8 cellular contexts compared by ENCODE assay signal in genomic region chr6:106085984-106086832, GRCh38. TPM values are rescaled to one million over a fixed set of nuclear protein-coding genes. Genes with fewer than 3 reads are reported as not detected.
DNase-seq lines count a peak whose midpoint lies in the region; ATAC-seq and TF ChIP-seq lines count a peak whose summit lies in the region.

Gene PRDM1 (plus strand): TSS chr6:106086336. CDS start chr6:106086554, 218 bp downstream.

- H3K27me3 Mint-ChIP-seq in CD4-positive, alpha-beta memory T cell, result peaks cover 0 to 2% of the 10 kb centered on the region in 2 donors
- H3K27me3 Mint-ChIP-seq in endothelial cell (ENCODE audit: unreplicated experiment), result no peaks in the 10 kb centered on the region

- peak within 1 kb of the TSS; percentile 68 to 90 for H3K9ac ChIP-seq in mucosa of rectum (ENCODE audit: low read depth in 1 of 2, low read length in 2 of 2)

- H3K9me3 ChIP-seq in CD4-positive, alpha-beta memory T cell (ENCODE audit: control insufficient read depth in 1 of 2, low read length in 2 of 2), result no peaks in the 10 kb centered on the region
- no peaks in the 10 kb centered on the region for H3K9me3 ChIP-seq in mucosa of rectum (ENCODE audit: control insufficient read depth in 2 of 2, low read length in 2 of 2)

- peak within 1 kb of the TSS; percentile 89 to 97 (median 94) for H3K4me3 Mint-ChIP-seq in CD4-positive, alpha-beta memory T cell
- H3K4me3 Mint-ChIP-seq in endothelial cell (ENCODE audit: unreplicated experiment), result peak within 1 kb of the TSS; percentile 94

- peak; percentile 26 for TF ChIP-seq CTCF in endothelial cell (IDR thresholded peaks at IDR 0.05; ENCODE audit: unreplicated experiment)

- ATAC-seq in GM19397 (IDR thresholded peaks at IDR 0.05; ENCODE audit: unreplicated experiment) (peak; percentile 77), HG03558 (IDR thresholded peaks at IDR 0.05; ENCODE audit: extremely low read depth, unreplicated experiment) (peak; percentile 44)

- H3K36me3 Mint-ChIP-seq in CD4-positive, alpha-beta memory T cell, result peaks cover 8 to 28% of the 10 kb centered on the region in 2 donors
- H3K36me3 Mint-ChIP-seq in endothelial cell (ENCODE audit: low read depth, unreplicated experiment), result no peaks in the 10 kb centered on the region

- CTCF ChIA-PET in CD4-positive, alpha-beta memory T cell (lab: Charles Lee; ENCODE audit: partially characterized antibody), result interaction anchor here (0.5 to 5.7 kb wide), 14 partner anchors 9 to 656 kb away, joined by 3 to 206 read pairs (median 4); no protein-coding TSS in a partner anchor

- intact Hi-C loops in CD4-positive, alpha-beta memory T cell (cut with micrococcal nuclease), result loop anchor here (1.0 to 5.0 kb wide), 6 partner anchors 11 to 654 kb away; no protein-coding TSS in a partner anchor

- H3K27me3 ChIP-seq in CD4-positive, alpha-beta memory T cell (ENCODE audit: insufficient read depth, low read length), result no peaks in the 10 kb centered on the region
- no peaks in the 10 kb centered on the region for H3K27me3 ChIP-seq in mucosa of rectum (ENCODE audit: control insufficient read depth in 2 of 2, insufficient read depth in 2 of 2, low read length in 2 of 2)

- H3K27ac ChIP-seq in CD4-positive, alpha-beta memory T cell (ENCODE audit: low read depth, low read length), result peak within 1 kb of the TSS; percentile 57
- peak within 1 kb of the TSS; percentile 81 to 84 for H3K27ac ChIP-seq in mucosa of rectum (ENCODE audit: low read depth in 2 of 2, low read length in 2 of 2)

- H3K4me1 ChIP-seq in CD4-positive, alpha-beta memory T cell (ENCODE audit: insufficient read depth, low read length), result peaks cover 84% of the 10 kb centered on the region
- H3K4me1 ChIP-seq in mucosa of rectum (ENCODE audit: control insufficient read depth in 2 of 2, insufficient read depth in 2 of 2, low read length in 2 of 2), result peaks cover 7 to 12% of the 10 kb centered on the region in 2 donors

- H3K4me3 ChIP-seq in CD4-positive, alpha-beta memory T cell (ENCODE audit: low read length in 2 of 2), result peak within 1 kb of the TSS; percentile 58 to 61
- H3K4me3 ChIP-seq in mucosa of rectum (ENCODE audit: low read length in 2 of 2), result peak within 1 kb of the TSS; percentile 73 to 81

- peaks cover 66 to 95% (median 82%) of the 10 kb centered on the region in 4 donors for H3K4me1 Mint-ChIP-seq in CD4-positive, alpha-beta memory T cell
- peaks cover 75% of the 10 kb centered on the region for H3K4me1 Mint-ChIP-seq in endothelial cell (ENCODE audit: unreplicated experiment)

- POLR2A ChIA-PET in CD4-positive, alpha-beta memory T cell (lab: Charles Lee; ENCODE audit: partially characterized antibody), result interaction anchor here (0.6 to 6.0 kb wide), 16 partner anchors 14 to 683 kb away, joined by 3 to 151 read pairs (median 3); partner anchors contain the start of gene PREP

- H3K9me3 Mint-ChIP-seq in CD4-positive, alpha-beta memory T cell, result peaks cover 0 to 4% (median 0%) of the 10 kb centered on the region in 8 donors
- H3K9me3 Mint-ChIP-seq in endothelial cell (ENCODE audit: unreplicated experiment), result no peaks in the 10 kb centered on the region

- peak within 1 kb of the TSS; percentile 81 to 94 (median 91) for H3K27ac Mint-ChIP-seq in CD4-positive, alpha-beta memory T cell
- H3K27ac Mint-ChIP-seq in endothelial cell (ENCODE audit: unreplicated experiment), result peak within 1 kb of the TSS; percentile 98

- H3K36me3 ChIP-seq in CD4-positive, alpha-beta memory T cell (ENCODE audit: insufficient read depth, low read length), result no peaks in the 10 kb centered on the region
- H3K36me3 ChIP-seq in mucosa of rectum (ENCODE audit: control insufficient read depth in 2 of 2, insufficient read depth in 2 of 2, low read length in 2 of 2), result no peaks in the 10 kb centered on the region

- DNase-seq in CD4-positive, alpha-beta memory T cell, result peak; percentile 78 to 93 (median 80)
- DNase-seq in NOMO-1 (lab: John Stamatoyannopoulos, UW; ENCODE audit: unreplicated experiment in 2 of 2), result peak; percentile 95
- peak in 2 of 3 experiments; percentile 51 to 63 for DNase-seq in activated CD8-positive, alpha-beta memory T cell treated with anti-CD3 and anti-CD28 coated beads for 48 hours (ENCODE audit: low read depth in 2 of 3, low spot score in 2 of 3)
- peak; percentile 88 for DNase-seq in endothelial cell (ENCODE audit: low spot score)
- DNase-seq in stimulated activated CD8-positive, alpha-beta memory T cell treated with anti-CD3 and anti-CD28 coated beads, Interleukin-7, amount 100 ng/mL, for 1 hour (ENCODE audit: low read depth in 2 of 2), result peak; percentile 35 to 56

RNA-seq across cellular contexts. Expression of gene PRDM1, which starts in this region (rescaled TPM):
- total RNA-seq in CD4-positive, alpha-beta memory T cell, result 10 to 100 TPM; 33.4 to 34.0 TPM
- 10 to 100 TPM; 45.4 to 97.0 TPM for polyA plus RNA-seq in CD4-positive, alpha-beta memory T cell
- total RNA-seq in endothelial cell (ENCODE audit: unreplicated experiment), result 19.6 TPM

Comparison
In these comparisons a context has a peak if more than half of its experiments do, and no peak if none do; other contexts are left out.
1. Peak in every context shown above with its lines: DNase-seq, ATAC-seq, H3K4me3 ChIP-seq and H3K27ac ChIP-seq.